8 cellular contexts compared by ENCODE assay signal in genomic region chr15:92900712-92901052, GRCh38. TPM values are rescaled to one million over a fixed set of nuclear protein-coding genes. Genes with fewer than 3 reads are reported as not detected.
DNase-seq lines count a peak whose midpoint lies in the region; TF ChIP-seq lines count a peak whose summit lies in the region.

No MANE protein-coding gene starts in this region.

- H2BK15ac ChIP-seq in mesendoderm (replicated peaks; ENCODE audit: low read depth), result no peak overlapping the region

- peaks cover 45% of the 10 kb centered on the region for H3K79me2 ChIP-seq in mesendoderm (ENCODE audit: control insufficient read depth, insufficient read depth, low read length)

- H3K4me3 ChIP-seq in breast epithelium (peak overlapping the region; percentile 55 to 73 (median 62)), mesendoderm (ENCODE audit: low read length) (peak overlapping the region; percentile 82)

- H2BK120ac ChIP-seq in mesendoderm (ENCODE audit: low read depth, low read length), result no peak overlapping the region

- no peaks in the 10 kb centered on the region for H3K27me3 ChIP-seq in breast epithelium
- no peaks in the 10 kb centered on the region for H3K27me3 ChIP-seq in mesendoderm (ENCODE audit: insufficient read depth, low read length, poor library complexity)

- no peaks in the 10 kb centered on the region for H3K9me3 ChIP-seq in breast epithelium

- intact Hi-C loops in breast epithelium (cut with DNase I; ENCODE audit: low total_unique reads), result loop anchor here (10.0 kb wide), 1 partner anchor 876 kb away; no protein-coding TSS in a partner anchor

- H3K4me2 ChIP-seq in mesendoderm (ENCODE audit: low read length), result no peak overlapping the region

- TF ChIP-seq POLR2A in breast epithelium (IDR thresholded peaks at IDR 0.05), result no peak

- H4K8ac ChIP-seq in mesendoderm (ENCODE audit: low read depth, low read length), result no peak overlapping the region

- H3K4me1 Mint-ChIP-seq in IgD-negative memory B cell, result peaks cover 19 to 45% (median 40%) of the 10 kb centered on the region in 3 donors

- peak overlapping the region; percentile 87 to 100 (median 98) for H3K4me3 Mint-ChIP-seq in IgD-negative memory B cell

- no peaks in the 10 kb centered on the region for H3K79me1 ChIP-seq in mesendoderm (ENCODE audit: low read length)

- H4K5ac ChIP-seq in mesendoderm (ENCODE audit: low read length), result no peak overlapping the region

- H3K36me3 Mint-ChIP-seq in IgD-negative memory B cell, result peaks cover 8% of the 10 kb centered on the region

- no peak overlapping the region for H2BK5ac ChIP-seq in mesendoderm (ENCODE audit: low read length)

- WGBS in mesendoderm (ENCODE audit: extremely low coverage, insufficient coverage, low lambda C conversion rate), result no CpG with 5 or more reads among the region's 6 CpGs

- no peak overlapping the region for H3K23ac ChIP-seq in mesendoderm (ENCODE audit: low read length)

- H3K36me3 ChIP-seq in breast epithelium, result no peaks in the 10 kb centered on the region
- no peaks in the 10 kb centered on the region for H3K36me3 ChIP-seq in mesendoderm (ENCODE audit: control insufficient read depth, insufficient read depth, low read length)

- no peaks in the 10 kb centered on the region for H3K27me3 Mint-ChIP-seq in IgD-negative memory B cell

- H2AK5ac ChIP-seq in mesendoderm (ENCODE audit: low read length), result no peak overlapping the region

- H3K27ac ChIP-seq in breast epithelium, result peak overlapping the region; percentile 97 to 99
- no peak overlapping the region for H3K27ac ChIP-seq in mesendoderm (ENCODE audit: low read depth, low read length)

- TF ChIP-seq CTCF in breast epithelium (IDR thresholded peaks at IDR 0.05), result no peak

- H3K27ac Mint-ChIP-seq in IgD-negative memory B cell, result peak overlapping the region; percentile 97 to 99 (median 99)

- DNase-seq in A172 (ENCODE audit: low spot score) (peak; percentile 17), breast epithelium (ENCODE audit: low spot score in 2 of 2) (no peak), mesendoderm (no peak), hippocampal formation (lab: John Stamatoyannopoulos, UW) (no peak), SK-N-DZ (ENCODE audit: low spot score) (no peak), NCI-H1436 treated with DMSO at 0.1 percent for 48 hours (lab: John Stamatoyannopoulos, UW) (no peak), NCI-H774 (lab: John Stamatoyannopoulos, UW) (no peak)

- peak overlapping the region; percentile 97 for H3K9ac ChIP-seq in mesendoderm (ENCODE audit: low read length)

- H3K4ac ChIP-seq in mesendoderm (ENCODE audit: low read depth, low read length), result no peak overlapping the region

- H3K56ac ChIP-seq in mesendoderm (ENCODE audit: low read length), result peak overlapping the region; percentile 86

- no peak overlapping the region for H3K18ac ChIP-seq in mesendoderm (ENCODE audit: low read length)

- H3K4me1 ChIP-seq in breast epithelium (no peaks in the 10 kb centered on the region), mesendoderm (ENCODE audit: control insufficient read depth, low read depth, low read length) (peaks cover 2% of the 10 kb centered on the region)

- peaks cover 3 to 4% (median 4%) of the 10 kb centered on the region in 3 donors for H3K9me3 Mint-ChIP-seq in IgD-negative memory B cell

RNA-seq across cellular contexts. Expression of gene CHD2, which starts 0.6 kb away (rescaled TPM):
- total RNA-seq in A172 (2014; rRNA removed; shearing (Covaris generic)), result 21.2 and 22.8 TPM in 2 replicates
- 131 TPM for polyA plus RNA-seq in IgD-negative memory B cell
- total RNA-seq in breast epithelium, result 100 to 1,000 TPM; 137 to 215 (median 197) TPM
- 46.2 TPM for polyA plus RNA-seq in mesendoderm (2013, experiment 1 of 2)
- 51.0 TPM for polyA plus RNA-seq in mesendoderm (2013, experiment 2 of 2)
- polyA plus RNA-seq in SK-N-DZ (2014; cell fraction: cytosol; rRNA removed), result 31.4 and 38.8 TPM in 2 replicates
- polyA plus RNA-seq in SK-N-DZ (2014; cell fraction: nucleus; rRNA removed), result 60.9 and 82.1 TPM in 2 replicates
